In the genomic region with DNA sequence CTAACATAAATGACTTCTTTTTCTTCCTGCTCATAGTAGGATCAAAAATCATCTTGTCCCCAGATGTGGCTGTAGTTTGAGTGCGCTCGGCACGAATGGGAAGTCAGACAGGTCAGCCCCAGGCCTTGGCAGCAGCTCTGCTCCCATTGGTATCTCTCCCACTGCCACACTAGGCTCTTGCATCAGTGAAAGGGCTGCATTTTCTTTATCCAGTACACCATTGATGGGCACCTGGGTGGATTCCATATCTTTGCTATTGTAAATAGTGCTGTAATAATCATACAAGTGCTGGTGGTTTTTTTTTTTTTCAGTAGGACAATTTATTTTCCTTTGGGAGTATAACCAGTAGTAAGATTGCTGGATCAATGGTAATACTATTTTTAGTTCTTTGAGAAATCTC, we compare ENCODE assay signal across 6 cellular contexts.
"Had no signal": no experiment of that assay in that cellular context is flagged by ENCODE, and none has a peak within 500 bp of the region (broad histone marks: within the 10 kb centered on the region; RNA-seq: fewer than 3 reads in every experiment).

No MANE protein-coding gene starts in this region.

- FAIRE-seq: HepG2, HTR-8/SVneo, K562 had no signal

- H3K27ac Mint-ChIP-seq: IgD-negative memory B cell had no signal

- H3K27ac ChIP-seq: HL-60 had no signal

- DNase-seq: IMR-90 had no signal

- ATAC-seq: HepG2, K562 had no signal

- H3K4me3 ChIP-seq: K562 had no signal

- H3K4me3 Mint-ChIP-seq: IgD-negative memory B cell had no signal

- H3K27me3 Mint-ChIP-seq: IgD-negative memory B cell had no signal

- H3K4me1 Mint-ChIP-seq: IgD-negative memory B cell had no signal

- H3K36me3 Mint-ChIP-seq: IgD-negative memory B cell had no signal
